Comparison of ENCODE assay signal across 8 cellular contexts in the genomic region with DNA sequence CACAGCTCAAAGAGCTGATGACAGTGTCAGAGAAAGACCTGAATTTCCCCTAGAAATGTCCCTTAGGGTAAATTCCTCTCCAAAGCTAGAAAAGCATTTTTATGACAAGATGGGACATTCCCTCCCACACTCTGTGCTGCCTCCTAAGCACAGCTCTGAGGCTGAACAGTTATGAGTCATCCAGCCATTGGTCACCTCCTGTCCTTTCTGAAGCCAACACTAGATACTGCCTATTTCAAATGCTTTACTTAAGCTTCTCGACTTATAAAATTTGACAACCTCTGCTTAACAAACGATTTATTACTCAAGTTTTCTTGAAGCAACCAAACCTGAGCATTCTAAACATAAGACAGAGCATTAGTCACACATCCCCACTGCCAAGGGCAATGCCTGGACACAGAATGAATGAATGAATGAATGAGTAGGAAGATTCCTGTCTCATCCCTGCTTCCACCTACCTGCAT. TPM values are rescaled to one million over a fixed set of nuclear protein-coding genes. Genes with fewer than 3 reads are reported as not detected.
DNase-seq lines count a peak whose midpoint lies in the region; ATAC-seq and TF ChIP-seq lines count a peak whose summit lies in the region.

No MANE protein-coding gene starts in this region.

- H3K4me3 ChIP-seq in mammary epithelial cell (replicated peaks in 1 of 3; ENCODE audit: insufficient read depth in 1 of 3, low read depth in 2 of 3, low read length in 3 of 3) = no peak overlapping the region
- no peak overlapping the region for H3K4me3 ChIP-seq in CD4-positive, alpha-beta memory T cell (ENCODE audit: low read length in 2 of 2)

- in situ Hi-C loops in mammary epithelial cell (cut with MboI; ENCODE audit: low sequenced_read_pairs in 2 of 2) = no loop called here

- no peaks in the 10 kb centered on the region for H3K79me2 ChIP-seq in mammary epithelial cell (ENCODE audit: insufficient read depth, low read length)

- dilution Hi-C loops in mammary epithelial cell (cut with HindIII; ENCODE audit: low sequenced_read_pairs) = no loop called here

- peak; percentile 65 for DNase-seq in COLO829 (ENCODE audit: low spot score)
- peak; percentile 74 for DNase-seq in mammary epithelial cell
- peak in 1 of 2 donors; percentile 27 for DNase-seq in stimulated activated naive CD8-positive, alpha-beta T cell treated with anti-CD3 and anti-CD28 coated beads, Interleukin-15, amount 100 ng/mL, for 72 hours
- no peak for DNase-seq in NCI-H1436 treated with DMSO at 0.1 percent for 48 hours (lab: John Stamatoyannopoulos, UW)
- no peak for DNase-seq in CD4-positive, alpha-beta memory T cell
- no peak for DNase-seq in germinal center (ENCODE audit: low spot score)

- POLR2A ChIA-PET in CD4-positive, alpha-beta memory T cell (lab: Charles Lee; ENCODE audit: partially characterized antibody) = no interaction called here

- H3K9me3 Mint-ChIP-seq in stimulated activated naive CD8-positive, alpha-beta T cell treated with anti-CD3 and anti-CD28 coated beads, Interleukin-15, amount 100 ng/mL, for 72 hours = no peaks in the 10 kb centered on the region
- peaks cover 0 to 4% (median 0%) of the 10 kb centered on the region in 8 donors for H3K9me3 Mint-ChIP-seq in CD4-positive, alpha-beta memory T cell

- H3K36me3 ChIP-seq in mammary epithelial cell (ENCODE audit: insufficient read depth, low read length) = no peaks in the 10 kb centered on the region
- no peaks in the 10 kb centered on the region for H3K36me3 ChIP-seq in CD4-positive, alpha-beta memory T cell (ENCODE audit: insufficient read depth, low read length)

- H3K27ac Mint-ChIP-seq in stimulated activated naive CD8-positive, alpha-beta T cell treated with anti-CD3 and anti-CD28 coated beads, Interleukin-15, amount 100 ng/mL, for 72 hours = no peak overlapping the region
- no peak overlapping the region for H3K27ac Mint-ChIP-seq in CD4-positive, alpha-beta memory T cell

- TF ChIP-seq CTCF in mammary epithelial cell (conservative IDR thresholded peaks at IDR 0.05 in 1 of 2, IDR thresholded peaks at IDR 0.05 in 1 of 2; ENCODE audit: extremely low read depth in 1 of 2, insufficient read depth in 1 of 2, low read depth in 1 of 2, low read length in 2 of 2) = no peak

- WGBS in mammary epithelial cell (ENCODE audit: low coverage, missing lambda C conversion rate) = 0% methylated on average over 2 of the region's 2 CpGs

- H3K4me2 ChIP-seq in mammary epithelial cell (ENCODE audit: insufficient read depth, low read depth, low read length) = peak overlapping the region; percentile 47

- ATAC-seq in GM19467 (IDR thresholded peaks at IDR 0.05; ENCODE audit: unreplicated experiment) (peak; percentile 75), HG03354 (IDR thresholded peaks at IDR 0.05; ENCODE audit: poor library complexity, severe bottlenecking, unreplicated experiment) (peak; percentile 56)
- peak; percentile 82 for ATAC-seq in stimulated activated naive CD8-positive, alpha-beta T cell treated with anti-CD3 and anti-CD28 coated beads, Interleukin-15, amount 100 ng/mL, for 72 hours

- peaks cover 53% of the 10 kb centered on the region for H3K27me3 Mint-ChIP-seq in stimulated activated naive CD8-positive, alpha-beta T cell treated with anti-CD3 and anti-CD28 coated beads, Interleukin-15, amount 100 ng/mL, for 72 hours
- peaks cover 13 to 17% of the 10 kb centered on the region in 2 donors for H3K27me3 Mint-ChIP-seq in CD4-positive, alpha-beta memory T cell

- BruUV-seq in mammary epithelial cell (replicated peaks; lab: Mats Ljungman, UMichigan) = no TSS peak

- CTCF ChIA-PET in mammary epithelial cell (lab: Charles Lee; ENCODE audit: low non-redundant PET) = no interaction called here
- CTCF ChIA-PET in CD4-positive, alpha-beta memory T cell (lab: Charles Lee; ENCODE audit: partially characterized antibody) = no interaction called here

- peak overlapping the region; percentile 27 for H3K27ac ChIP-seq in mammary epithelial cell (ENCODE audit: insufficient read depth, low read depth, low read length)
- no peak overlapping the region for H3K27ac ChIP-seq in CD4-positive, alpha-beta memory T cell (ENCODE audit: low read depth, low read length)

- intact Hi-C loops in mammary epithelial cell (cut with micrococcal nuclease) = loop anchor here (2.0 kb wide), 1 partner anchor 36 kb away; a partner anchor contains a TSS
- intact Hi-C loops in CD4-positive, alpha-beta memory T cell (cut with micrococcal nuclease) = no loop called here

- no peaks in the 10 kb centered on the region for H3K36me3 Mint-ChIP-seq in CD4-positive, alpha-beta memory T cell

- H4K20me1 ChIP-seq in mammary epithelial cell (ENCODE audit: insufficient read depth, low read length) = no peaks in the 10 kb centered on the region

- no peak overlapping the region for H3K9ac ChIP-seq in mammary epithelial cell (ENCODE audit: insufficient read depth, low read length)

- no peak overlapping the region for H2AFZ ChIP-seq in mammary epithelial cell (ENCODE audit: low read depth, low read length)

- no peaks in the 10 kb centered on the region for H3K9me3 ChIP-seq in mammary epithelial cell (replicated peaks; ENCODE audit: insufficient read depth, low read length)
- H3K9me3 ChIP-seq in CD4-positive, alpha-beta memory T cell (ENCODE audit: control insufficient read depth in 1 of 2, low read length in 2 of 2) = no peaks in the 10 kb centered on the region

- no peaks in the 10 kb centered on the region for H3K27me3 ChIP-seq in mammary epithelial cell (ENCODE audit: insufficient read depth, low read length)
- H3K27me3 ChIP-seq in CD4-positive, alpha-beta memory T cell (ENCODE audit: insufficient read depth, low read length) = no peaks in the 10 kb centered on the region

- H3K4me3 Mint-ChIP-seq in stimulated activated naive CD8-positive, alpha-beta T cell treated with anti-CD3 and anti-CD28 coated beads, Interleukin-15, amount 100 ng/mL, for 72 hours = no peak overlapping the region
- H3K4me3 Mint-ChIP-seq in CD4-positive, alpha-beta memory T cell = no peak overlapping the region

- peaks cover 30% of the 10 kb centered on the region for H3K4me1 Mint-ChIP-seq in stimulated activated naive CD8-positive, alpha-beta T cell treated with anti-CD3 and anti-CD28 coated beads, Interleukin-15, amount 100 ng/mL, for 72 hours
- peaks cover 0 to 3% (median 1%) of the 10 kb centered on the region in 4 donors for H3K4me1 Mint-ChIP-seq in CD4-positive, alpha-beta memory T cell

- peaks cover 23% of the 10 kb centered on the region for H3K4me1 ChIP-seq in mammary epithelial cell (ENCODE audit: insufficient read depth, low read length)
- H3K4me1 ChIP-seq in CD4-positive, alpha-beta memory T cell (ENCODE audit: insufficient read depth, low read length) = no peaks in the 10 kb centered on the region

RNA-seq across cellular contexts. Expression of a gene that starts 35.4 kb away (rescaled TPM):
- 10 to 100 TPM in 1 of 2 donors, 1 to 10 TPM in 1; 7.2 to 17.1 TPM for total RNA-seq in mammary epithelial cell
- 6.1 TPM for polyA plus RNA-seq in mammary epithelial cell
- 31.4 TPM for polyA minus RNA-seq in mammary epithelial cell
- total RNA-seq in CD4-positive, alpha-beta memory T cell = under 1 TPM; 0.67 to 0.94 TPM
- polyA plus RNA-seq in CD4-positive, alpha-beta memory T cell = not detected

RNA-seq across cellular contexts. Expression of a gene that starts 57.3 kb away (rescaled TPM):
- total RNA-seq in mammary epithelial cell = not detected
- polyA plus RNA-seq in mammary epithelial cell = not detected
- polyA minus RNA-seq in mammary epithelial cell = not detected
- not detected for total RNA-seq in CD4-positive, alpha-beta memory T cell
- polyA plus RNA-seq in CD4-positive, alpha-beta memory T cell = not detected

Comparison
In these comparisons a context has a peak if more than half of its experiments do, and no peak if none do; other contexts are left out.
1. DNase-seq: peak in COLO829 (single experiment) and mammary epithelial cell (single experiment); none in NCI-H1436 treated with DMSO at 0.1 percent for 48 hours (single experiment), CD4-positive, alpha-beta memory T cell (0 of 5) and germinal center (single experiment).
2. RNA of a gene that starts 35.4 kb away (total RNA-seq): 7.2 to 17.1 TPM in mammary epithelial cell; 0.67 to 0.94 TPM in CD4-positive, alpha-beta memory T cell; every median in the first group is over 4 times any median in the second.
3. Peak in every context shown above with its lines, with median percentiles within 50 percentile points of each other: ATAC-seq.